In the genomic region with DNA sequence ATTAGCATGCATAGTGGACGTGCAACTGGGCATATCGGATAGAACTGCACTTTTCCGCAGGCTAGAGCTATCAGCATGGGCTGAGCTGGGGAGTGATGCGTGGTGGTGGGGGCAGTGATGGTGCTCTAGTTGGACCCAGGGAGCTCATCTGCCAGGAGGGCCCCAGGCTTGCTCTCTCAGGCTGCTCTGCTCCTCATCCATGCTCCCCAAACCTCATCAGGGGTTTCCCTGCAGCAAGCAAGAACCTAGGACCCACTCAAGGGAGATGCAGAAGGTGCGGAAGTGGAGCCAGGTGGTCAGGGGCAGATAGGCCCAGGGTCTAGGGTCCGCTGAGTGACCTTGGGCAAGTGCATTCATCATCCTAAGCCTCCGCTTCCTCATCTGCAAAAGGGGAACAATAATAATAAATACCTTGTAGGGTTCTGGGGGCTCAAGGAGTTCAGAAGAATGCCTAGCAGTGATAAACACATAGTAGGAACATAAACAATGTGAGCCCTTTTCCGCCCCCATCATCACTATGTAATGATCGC, we compare ENCODE assay signal across 13 cellular contexts.
DNase-seq lines count a peak whose midpoint lies in the region; ATAC-seq lines count a peak whose summit lies in the region.
"Had no signal": no experiment of that assay in that cellular context is flagged by ENCODE, and none has a peak within 500 bp of the region (broad histone marks: within the 10 kb centered on the region; RNA-seq: fewer than 3 reads in every experiment).

No MANE protein-coding gene starts in this region.

- no peaks in the 10 kb centered on the region for H3K27me3 Mint-ChIP-seq in activated CD8-positive, alpha-beta memory T cell treated with anti-CD3 and anti-CD28 coated beads, Interleukin-2, amount 10 ng/mL, durations not matched to agents 7 days and 5 days
- H3K27me3 Mint-ChIP-seq: CD4-positive, alpha-beta memory T cell had no signal

- H3K36me3 Mint-ChIP-seq in activated CD8-positive, alpha-beta memory T cell treated with anti-CD3 and anti-CD28 coated beads, Interleukin-2, amount 10 ng/mL, durations not matched to agents 7 days and 5 days = no peaks in the 10 kb centered on the region
- H3K36me3 Mint-ChIP-seq: CD14-positive monocyte; CD4-positive, alpha-beta memory T cell had no signal

- H3K4me1 Mint-ChIP-seq in activated CD8-positive, alpha-beta memory T cell treated with anti-CD3 and anti-CD28 coated beads, Interleukin-2, amount 10 ng/mL, durations not matched to agents 7 days and 5 days = no peaks in the 10 kb centered on the region
- H3K4me1 Mint-ChIP-seq: CD14-positive monocyte; CD4-positive, alpha-beta memory T cell had no signal

- no peaks in the 10 kb centered on the region for H3K9me3 Mint-ChIP-seq in activated CD8-positive, alpha-beta memory T cell treated with anti-CD3 and anti-CD28 coated beads, Interleukin-2, amount 10 ng/mL, durations not matched to agents 7 days and 5 days (ENCODE audit: low read depth)
- H3K9me3 Mint-ChIP-seq: CD4-positive, alpha-beta memory T cell had no signal

- CTCF ChIA-PET in activated CD8-positive, alpha-beta memory T cell treated with anti-CD3 and anti-CD28 coated beads, Interleukin-2, amount 10 ng/mL, durations not matched to agents 7 days and 5 days (lab: Charles Lee) = no interaction called here

- no peak overlapping the region for H3K27ac Mint-ChIP-seq in activated CD8-positive, alpha-beta memory T cell treated with anti-CD3 and anti-CD28 coated beads, Interleukin-2, amount 10 ng/mL, durations not matched to agents 7 days and 5 days
- H3K27ac Mint-ChIP-seq: CD14-positive monocyte; CD4-positive, alpha-beta memory T cell; H9 had no signal

- DNase-seq in activated CD8-positive, alpha-beta memory T cell treated with anti-CD3 and anti-CD28 coated beads for 24 hours = peak; percentile 15
- DNase-seq in activated CD8-positive, alpha-beta memory T cell treated with anti-CD3 and anti-CD28 coated beads, Interleukin-2, amount 10 ng/mL, durations not matched to agents 7 days and 5 days = no peak
- DNase-seq in mesenteric fat pad (ENCODE audit: low spot score) = peak; percentile 45
- DNase-seq in posterior vena cava (ENCODE audit: low spot score) = peak; percentile 47
- DNase-seq in ureter (ENCODE audit: low spot score) = peak; percentile 22
- no peak for DNase-seq in DMS79 (lab: John Stamatoyannopoulos, UW)
- DNase-seq in activated CD4-positive, CD25-positive, alpha-beta regulatory T cell treated with anti-CD3 and anti-CD28 coated beads, Interleukin-2, amount 50 U/mL, for 72 hours = no peak
- DNase-seq in anterior cingulate cortex (lab: John Stamatoyannopoulos, UW) = no peak
- DNase-seq: CD4-positive, alpha-beta memory T cell; DMS53; H9 had no signal

- ATAC-seq in activated CD8-positive, alpha-beta memory T cell treated with anti-CD3 and anti-CD28 coated beads, Interleukin-2, amount 10 ng/mL, durations not matched to agents 7 days and 5 days = no peak
- ATAC-seq: A549 had no signal

- H3K4me3 Mint-ChIP-seq in activated CD8-positive, alpha-beta memory T cell treated with anti-CD3 and anti-CD28 coated beads, Interleukin-2, amount 10 ng/mL, durations not matched to agents 7 days and 5 days = no peak overlapping the region
- H3K4me3 Mint-ChIP-seq: CD14-positive monocyte; CD4-positive, alpha-beta memory T cell; H9 had no signal

- intact Hi-C loops in posterior vena cava (cut with DNase I) = no loop called here

Comparison
In these comparisons a context has a peak if more than half of its experiments do, and no peak if none do; other contexts are left out.
1. DNase-seq: peak in activated CD8-positive, alpha-beta memory T cell treated with anti-CD3 and anti-CD28 coated beads for 24 hours (single experiment), mesenteric fat pad (single experiment), posterior vena cava (single experiment) and ureter (single experiment); none in activated CD8-positive, alpha-beta memory T cell treated with anti-CD3 and anti-CD28 coated beads, Interleukin-2, amount 10 ng/mL, durations not matched to agents 7 days and 5 days (single experiment), DMS79 (single experiment), activated CD4-positive, CD25-positive, alpha-beta regulatory T cell treated with anti-CD3 and anti-CD28 coated beads, Interleukin-2, amount 50 U/mL, for 72 hours (single experiment) and anterior cingulate cortex (0 of 58).